ENCODE assay signal across 16 cellular contexts in the genomic region with DNA sequence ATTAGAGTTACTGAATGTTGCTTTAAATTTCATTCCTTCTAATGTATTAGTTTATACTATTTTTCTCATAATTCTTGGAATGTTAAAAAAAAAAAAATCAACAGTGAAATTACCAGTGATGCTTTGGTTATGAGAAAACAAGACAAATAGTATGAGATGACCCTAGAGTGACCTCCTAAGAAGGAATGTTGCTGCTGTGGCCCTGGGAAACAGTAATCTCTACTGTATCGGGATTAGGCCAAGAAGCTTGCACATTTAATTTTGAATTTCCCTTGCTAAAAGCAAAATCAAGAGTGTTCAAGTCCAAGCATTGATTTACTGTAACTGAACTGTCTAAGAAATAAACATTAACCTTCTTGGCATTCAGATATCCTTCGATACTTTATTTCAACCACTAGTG. TPM values are rescaled to one million over a fixed set of nuclear protein-coding genes. Genes with fewer than 3 reads are reported as not detected.
DNase-seq lines count a peak whose midpoint lies in the region; ATAC-seq, FAIRE-seq and TF ChIP-seq lines count a peak whose summit lies in the region.
"Had no signal": no experiment of that assay in that cellular context is flagged by ENCODE, and none has a peak within 500 bp of the region (broad histone marks: within the 10 kb centered on the region; RNA-seq: fewer than 3 reads in every experiment).

No MANE protein-coding gene starts in this region.

- TF ChIP-seq RAD21 in SK-N-SH (IDR thresholded peaks at IDR 0.05; ENCODE audit: low read length) (no peak), IMR-90 (IDR thresholded peaks at IDR 0.05; ENCODE audit: low read length) (no peak)

- H3K4me3 ChIP-seq in SK-N-SH (ENCODE audit: low read depth in 2 of 2, low read length in 1 of 2) (no peak overlapping the region), IMR-90 (ENCODE audit: insufficient read depth, low read depth, low read length) (no peak overlapping the region), endothelial cell of umbilical vein (replicated peaks in 1 of 3; ENCODE audit: insufficient read depth in 1 of 3, low read depth in 1 of 3, low read length in 3 of 3) (no peak overlapping the region), retinal pigment epithelial cell (ENCODE audit: low read length) (no peak overlapping the region)
- no peak overlapping the region for H3K4me3 ChIP-seq in naive thymus-derived CD4-positive, alpha-beta T cell (ENCODE audit: low read length)
- H3K4me3 ChIP-seq: BLaER1 treated with 17β-estradiol and CSF1 and Interleukin-3, amounts not matched to agents 10 nM and 100 nM; GM23248 had no signal

- H3K27ac ChIP-seq in SK-N-SH (ENCODE audit: low read depth in 2 of 2, low read length in 1 of 2) (peak overlapping the region in 1 of 2 experiments; percentile 86; a peak in 2 of 4 replicates), IMR-90 (ENCODE audit: insufficient read depth, low read length) (no peak overlapping the region), endothelial cell of umbilical vein (ENCODE audit: insufficient read depth, low read depth, low read length) (peak overlapping the region; percentile 36)
- H3K27ac ChIP-seq in naive thymus-derived CD4-positive, alpha-beta T cell (ENCODE audit: low read depth, low read length): no peak overlapping the region
- H3K27ac ChIP-seq: 22Rv1; BLaER1 treated with 17β-estradiol and CSF1 and Interleukin-3, amounts not matched to agents 10 nM and 100 nM; GM23248 had no signal

- TF ChIP-seq POLR2A in IMR-90 (IDR thresholded peaks at IDR 0.05; ENCODE audit: low read depth, low read length): no peak
- no peak for TF ChIP-seq POLR2A in endothelial cell of umbilical vein (IDR thresholded peaks at IDR 0.05; ENCODE audit: low read depth, low read length)

- H3K36me3 Mint-ChIP-seq in naive thymus-derived CD4-positive, alpha-beta T cell: peaks cover 18 to 77% (median 50%) of the 10 kb centered on the region in 5 donors

- H3K9ac ChIP-seq in SK-N-SH: no peak overlapping the region
- no peak overlapping the region for H3K9ac ChIP-seq in IMR-90 (ENCODE audit: low read depth, low read length)
- H3K9ac ChIP-seq in endothelial cell of umbilical vein (replicated peaks; ENCODE audit: extremely low read depth, insufficient read depth, low read length): no peak overlapping the region
- H3K9ac ChIP-seq: BLaER1 treated with 17β-estradiol and CSF1 and Interleukin-3, amounts not matched to agents 10 nM and 100 nM; GM23248 had no signal

- H4K8ac ChIP-seq in IMR-90 (ENCODE audit: low read depth in 2 of 2, low read length in 2 of 2): peak overlapping the region in 1 of 2 experiments; percentile 52; a peak in 1 of 4 replicates

- H4K91ac ChIP-seq in IMR-90 (ENCODE audit: insufficient read depth, low read depth, low read length): peak overlapping the region; percentile 47; the same call in 1 of the 2 replicates

- no peak overlapping the region for H2BK120ac ChIP-seq in IMR-90 (ENCODE audit: low read depth, low read length)

- CTCF ChIA-PET in SK-N-SH (lab: Yijun Ruan, JAX): no interaction called here
- CTCF ChIA-PET in IMR-90 (lab: Yijun Ruan, JAX): interaction anchor here (0.6 kb wide), 1 partner anchor 381 kb away, joined by 11 read pairs; no protein-coding TSS in a partner anchor
- CTCF ChIA-PET in endothelial cell of umbilical vein (lab: Charles Lee): interaction anchor here (0.9 to 1.6 kb wide), 3 partner anchors 18 to 179 kb away, joined by 3 to 6 read pairs (median 5); partner anchors contain the start of gene TOPBP1
- CTCF ChIA-PET in naive thymus-derived CD4-positive, alpha-beta T cell (lab: Charles Lee): no interaction called here

- 0 out of 3 replicates have a peak overlapping the region, but pooled peaks have one; percentile 50 for H2BK15ac ChIP-seq in IMR-90 (ENCODE audit: low read depth, low read length)

- H3K4me3 Mint-ChIP-seq in naive thymus-derived CD4-positive, alpha-beta T cell: no peak overlapping the region
- H3K4me3 Mint-ChIP-seq: CD4-positive, alpha-beta memory T cell had no signal

- no peak overlapping the region for H3K18ac ChIP-seq in IMR-90 (ENCODE audit: low read depth, low read length)

- FAIRE-seq in endothelial cell of umbilical vein (lab: Jason Lieb, UNC): no peak

- DNase-seq in SK-N-SH (no peak), IMR-90 (no peak), endothelial cell of umbilical vein (ENCODE audit: low read depth, low spot score) (no peak), retinal pigment epithelial cell (ENCODE audit: low read depth) (peak; percentile 63)
- no peak for DNase-seq in naive thymus-derived CD4-positive, alpha-beta T cell
- DNase-seq: ACHN; CD4-positive, alpha-beta memory T cell; DMS79; GDM1; GM23248 had no signal

- peak overlapping the region; percentile 52; the same call in 1 of the 2 replicates for H3K23ac ChIP-seq in IMR-90 (ENCODE audit: low read depth, low read length)

- H3K27me3 ChIP-seq in SK-N-SH (ENCODE audit: insufficient read depth) (no peaks in the 10 kb centered on the region), IMR-90 (ENCODE audit: control insufficient read depth, insufficient read depth, low read length) (no peaks in the 10 kb centered on the region), endothelial cell of umbilical vein (ENCODE audit: control insufficient read depth in 2 of 2, insufficient read depth in 2 of 2, low read length in 2 of 2) (no peaks in the 10 kb centered on the region)
- no peaks in the 10 kb centered on the region for H3K27me3 ChIP-seq in naive thymus-derived CD4-positive, alpha-beta T cell (ENCODE audit: control insufficient read depth in 2 of 2, insufficient read depth in 2 of 2, low read length in 2 of 2)
- H3K27me3 ChIP-seq: BLaER1 treated with 17β-estradiol and CSF1 and Interleukin-3, amounts not matched to agents 10 nM and 100 nM had no signal

- H3K9me3 Mint-ChIP-seq in naive thymus-derived CD4-positive, alpha-beta T cell: peaks cover 0 to 4% (median 0%) of the 10 kb centered on the region in 11 donors

- POLR2A ChIA-PET in SK-N-SH (lab: Yijun Ruan, JAX) (no interaction called here), IMR-90 (lab: Charles Lee; ENCODE audit: unreplicated experiment) (no interaction called here), endothelial cell of umbilical vein (lab: Charles Lee) (no interaction called here)
- POLR2A ChIA-PET in naive thymus-derived CD4-positive, alpha-beta T cell (lab: Charles Lee): interaction anchor here (0.7 kb wide), 1 partner anchor 35 kb away, joined by 3 read pairs; no protein-coding TSS in a partner anchor

- H4K5ac ChIP-seq in IMR-90 (ENCODE audit: low read depth, low read length): no peak overlapping the region

- H3K4me1 ChIP-seq in SK-N-SH (ENCODE audit: control insufficient read depth in 1 of 2, insufficient read depth in 2 of 2, low read depth in 1 of 2, low read length in 1 of 2) (peaks cover 0 to 17% of the 10 kb centered on the region in 2 experiments; a peak in 3 of 4 replicates), IMR-90 (ENCODE audit: control insufficient read depth, insufficient read depth, low read length) (peaks cover 3% of the 10 kb centered on the region; the same call in 1 of the 2 replicates), endothelial cell of umbilical vein (ENCODE audit: control insufficient read depth, extremely low read depth, insufficient read depth, low read length) (peaks cover 37% of the 10 kb centered on the region)
- H3K4me1 ChIP-seq in naive thymus-derived CD4-positive, alpha-beta T cell (ENCODE audit: control insufficient read depth in 2 of 2, insufficient read depth in 2 of 2, low read length in 2 of 2): no peaks in the 10 kb centered on the region
- H3K4me1 ChIP-seq: BLaER1 treated with 17β-estradiol and CSF1 and Interleukin-3, amounts not matched to agents 10 nM and 100 nM had no signal

- H3K9me2 ChIP-seq in SK-N-SH: no peaks in the 10 kb centered on the region

- no peak overlapping the region for H2BK5ac ChIP-seq in IMR-90 (ENCODE audit: low read depth, low read length, poor library complexity, severe bottlenecking)

- no peak overlapping the region; the same call in 1 of the 2 replicates for H2BK20ac ChIP-seq in IMR-90 (ENCODE audit: low read depth, low read length)

- ATAC-seq in SK-N-SH treated with all-trans-retinoic acid at 6 μM for 48 hours (0 out of 3 replicates have a peak, but pooled peaks have one; percentile 25), IMR-90 (ENCODE audit: low read depth) (no peak), GM21526 (IDR thresholded peaks at IDR 0.05; ENCODE audit: low FRiP score, unreplicated experiment) (no peak)
- no peak for ATAC-seq in naive thymus-derived CD4-positive, alpha-beta T cell
- no peak for ATAC-seq in activated CD4-positive, CD25-positive, alpha-beta regulatory T cell treated with anti-CD3 and anti-CD28 coated beads, Interleukin-2, amount 50 U/mL, for 24 hours
- ATAC-seq: HCT116 had no signal

- no TSS peak for BruUV-seq in IMR-90 (replicated peaks; lab: Mats Ljungman, UMichigan)
- no TSS peak for BruUV-seq in endothelial cell of umbilical vein (replicated peaks; lab: Mats Ljungman, UMichigan)

- peaks cover 11 to 29% of the 10 kb centered on the region in 2 experiments; a peak in 3 of 4 replicates for H3K79me1 ChIP-seq in IMR-90 (ENCODE audit: low read depth in 1 of 2, low read length in 2 of 2)

- intact Hi-C loops in IMR-90 (cut with micrococcal nuclease): loop anchor here (5.0 kb wide), 1 partner anchor 51 kb away; no protein-coding TSS in a partner anchor
- intact Hi-C loops in endothelial cell of umbilical vein (cut with micrococcal nuclease): loop anchor here (1.0 kb wide), 1 partner anchor 52 kb away; no protein-coding TSS in a partner anchor
- intact Hi-C loops in naive thymus-derived CD4-positive, alpha-beta T cell (cut with micrococcal nuclease): no loop called here

- H3K27ac Mint-ChIP-seq in naive thymus-derived CD4-positive, alpha-beta T cell: no peak overlapping the region

- peaks cover 68% of the 10 kb centered on the region in 2 experiments for H3K36me3 ChIP-seq in SK-N-SH (replicated peaks in 1 of 2; ENCODE audit: control insufficient read depth in 1 of 2, insufficient read depth in 2 of 2, low read length in 1 of 2)
- peaks cover 15% of the 10 kb centered on the region for H3K36me3 ChIP-seq in IMR-90 (ENCODE audit: control insufficient read depth, insufficient read depth, low read length)
- H3K36me3 ChIP-seq in endothelial cell of umbilical vein (ENCODE audit: control insufficient read depth in 2 of 2, extremely low read depth in 1 of 2, insufficient read depth in 2 of 2, low read length in 2 of 2): peaks cover 2 to 7% of the 10 kb centered on the region in 2 experiments
- peaks cover 4 to 59% (median 27%) of the 10 kb centered on the region in 3 experiments for H3K36me3 ChIP-seq in naive thymus-derived CD4-positive, alpha-beta T cell (ENCODE audit: control insufficient read depth in 2 of 3, insufficient read depth in 3 of 3, low read length in 3 of 3)

- 0 out of 2 replicates have a peak, but pooled peaks cover 3% of the 10 kb centered on the region for H4K20me1 ChIP-seq in SK-N-SH (ENCODE audit: insufficient read depth)
- no peaks in the 10 kb centered on the region; the same call in 1 of the 2 replicates for H4K20me1 ChIP-seq in IMR-90 (ENCODE audit: insufficient read depth, low read length)
- H4K20me1 ChIP-seq in endothelial cell of umbilical vein (replicated peaks; ENCODE audit: control insufficient read depth, extremely low read depth, insufficient read depth, low read length): no peaks in the 10 kb centered on the region

- H3K4me2 ChIP-seq in SK-N-SH (no peak overlapping the region), IMR-90 (ENCODE audit: low read depth, low read length) (no peak overlapping the region), endothelial cell of umbilical vein (ENCODE audit: insufficient read depth, low read length) (no peak overlapping the region)
- H3K4me2 ChIP-seq: BLaER1 treated with 17β-estradiol and CSF1 and Interleukin-3, amounts not matched to agents 10 nM and 100 nM had no signal

- H3K9me1 ChIP-seq in IMR-90 (ENCODE audit: insufficient read depth, low read length) (peaks cover 3% of the 10 kb centered on the region), endothelial cell of umbilical vein (replicated peaks; ENCODE audit: control insufficient read depth, extremely low read depth, insufficient read depth, low read length) (no peaks in the 10 kb centered on the region)

- no peak overlapping the region for H2AK9ac ChIP-seq in IMR-90 (replicated peaks; ENCODE audit: low read depth, low read length, poor library complexity)

- H3K4me1 Mint-ChIP-seq in naive thymus-derived CD4-positive, alpha-beta T cell: peaks cover 0 to 21% (median 2%) of the 10 kb centered on the region in 7 donors

- H3F3A ChIP-seq in SK-N-SH (replicated peaks; ENCODE audit: insufficient read depth): peaks cover 16% of the 10 kb centered on the region

- WGBS in SK-N-SH (ENCODE audit: low lambda C conversion rate): 85% methylated on average over 2 of the region's 2 CpGs
- 100% methylated on average over 2 of the region's 2 CpGs; no CpG with 5 or more reads in 1 of the 2 experiments for WGBS in IMR-90 (ENCODE audit: extremely low coverage in 2 of 2, insufficient read length in 1 of 2), 2 experiments

- dilution Hi-C loops in IMR-90 (cut with HindIII; ENCODE audit: low sequenced_read_pairs, unreplicated experiment): no loop called here
- dilution Hi-C loops in endothelial cell of umbilical vein (cut with MboI; ENCODE audit: extremely low pct_ligation_motif_present, low sequenced_read_pairs): no loop called here

- no peak overlapping the region for H3K56ac ChIP-seq in IMR-90 (ENCODE audit: extremely low read depth, insufficient read depth, low read length)

- no peaks in the 10 kb centered on the region for H3K27me3 Mint-ChIP-seq in naive thymus-derived CD4-positive, alpha-beta T cell
- H3K27me3 Mint-ChIP-seq: CD4-positive, alpha-beta memory T cell had no signal

- TF ChIP-seq CTCF in SK-N-SH (IDR thresholded peaks at IDR 0.05) (no peak), IMR-90 (conservative IDR thresholded peaks at IDR 0.05; ENCODE audit: low read depth, low read length) (no peak), endothelial cell of umbilical vein (IDR thresholded peaks at IDR 0.05; ENCODE audit: extremely low read depth in 1 of 2, insufficient read depth in 1 of 2, low read depth in 1 of 2, low read length in 2 of 2) (no peak), retinal pigment epithelial cell (conservative IDR thresholded peaks at IDR 0.05; ENCODE audit: low read depth, low read length) (no peak)

- no peak overlapping the region for H3K14ac ChIP-seq in IMR-90 (replicated peaks; ENCODE audit: low read depth, low read length)

- H2AFZ ChIP-seq in SK-N-SH (ENCODE audit: low read depth) (no peak overlapping the region), IMR-90 (replicated peaks; ENCODE audit: low read length, poor library complexity) (no peak overlapping the region), endothelial cell of umbilical vein (ENCODE audit: low read depth, low read length) (no peak overlapping the region)
- H2AFZ ChIP-seq: GM23248 had no signal

- in situ Hi-C loops in IMR-90 (cut with MboI; ENCODE audit: low sequenced_read_pairs): no loop called here

- peak overlapping the region; percentile 75; the same call in 1 of the 2 replicates for H2AK5ac ChIP-seq in IMR-90 (ENCODE audit: low read depth, low read length)

- H3K79me2 ChIP-seq in SK-N-SH (ENCODE audit: insufficient read depth) (peaks cover 8% of the 10 kb centered on the region; the same call in 1 of the 2 replicates), endothelial cell of umbilical vein (ENCODE audit: control insufficient read depth, insufficient read depth, low read length) (peaks cover 2% of the 10 kb centered on the region)

- no peaks in the 10 kb centered on the region for H3K9me3 ChIP-seq in SK-N-SH
- no peaks in the 10 kb centered on the region for H3K9me3 ChIP-seq in IMR-90 (ENCODE audit: control insufficient read depth, insufficient read depth, low read length)
- no peaks in the 10 kb centered on the region for H3K9me3 ChIP-seq in endothelial cell of umbilical vein (replicated peaks; ENCODE audit: control insufficient read depth, insufficient read depth, low read length)
- no peaks in the 10 kb centered on the region for H3K9me3 ChIP-seq in naive thymus-derived CD4-positive, alpha-beta T cell (ENCODE audit: control insufficient read depth in 2 of 3, low read length in 3 of 3)

- H3K4ac ChIP-seq in IMR-90 (ENCODE audit: low read depth, low read length): 0 out of 2 replicates have a peak overlapping the region, but pooled peaks have one; percentile 11

- TF ChIP-seq EP300 in SK-N-SH (IDR thresholded peaks at IDR 0.05; ENCODE audit: borderline replicate concordance in 1 of 2, low read depth in 1 of 2, low read length in 1 of 2): no peak

RNA-seq across cellular contexts. Expression of gene TOPBP1, which starts 18.1 kb away (rescaled TPM):
- polyA plus RNA-seq in SK-N-SH (2012; rRNA removed) (15.7 and 21.5 TPM in 2 replicates), IMR-90 (2012; rRNA removed) (19.2 and 19.5 TPM in 2 replicates), endothelial cell of umbilical vein (20.9 and 23.3 TPM in 2 replicates)
- polyA plus RNA-seq in SK-N-SH (2012; cell fraction: cytosol; rRNA removed): 16.8 and 18.5 TPM in 2 replicates
- polyA plus RNA-seq in SK-N-SH (2012; cell fraction: nucleus; rRNA removed): 32.8 and 52.6 TPM in 2 replicates
- total RNA-seq in IMR-90 (2012; rRNA removed) (50.0 and 50.5 TPM in 2 replicates), endothelial cell of umbilical vein (42.2 and 42.4 TPM in 2 replicates)
- 2.3 and 4.7 TPM in 2 replicates for polyA plus RNA-seq in IMR-90 (2012; cell fraction: cytosol; rRNA removed)
- 8.2 and 48.1 TPM in 2 replicates for polyA plus RNA-seq in IMR-90 (2012; cell fraction: nucleus; rRNA removed; ENCODE audit: low replicate concordance)
- 22.5 and 22.8 TPM in 2 replicates for polyA plus RNA-seq in endothelial cell of umbilical vein (2011; cell fraction: cytosol; rRNA removed)
- polyA plus RNA-seq in endothelial cell of umbilical vein (2011; cell fraction: nucleus; rRNA removed): 114 and 163 TPM in 2 replicates
- 20.4 and 31.0 TPM in 2 replicates for polyA plus RNA-seq in endothelial cell of umbilical vein (2012)
- polyA minus RNA-seq in endothelial cell of umbilical vein: 33.4 and 36.7 TPM in 2 replicates
- polyA minus RNA-seq in endothelial cell of umbilical vein (2011; cell fraction: cytosol; rRNA and poly(A)+ RNA removed): 26.3 TPM
- polyA minus RNA-seq in endothelial cell of umbilical vein (2011; cell fraction: nucleus; rRNA and poly(A)+ RNA removed): 77.6 and 123 TPM in 2 replicates
- 10 to 100 TPM; 26.3 to 73.8 (median 37.6) TPM for total RNA-seq in naive thymus-derived CD4-positive, alpha-beta T cell
- polyA plus RNA-seq in naive thymus-derived CD4-positive, alpha-beta T cell: 1 to 10 TPM; 5.2 to 9.2 TPM

Comparison
In these comparisons a context has a peak if more than half of its experiments do, and no peak if none do; other contexts are left out.
1. CTCF ChIA-PET loops: an anchor here in IMR-90 (0.6 kb wide) and endothelial cell of umbilical vein (0.9 to 1.6 kb wide); none called in SK-N-SH and naive thymus-derived CD4-positive, alpha-beta T cell.
2. intact Hi-C loops: an anchor here in IMR-90 (5.0 kb wide) and endothelial cell of umbilical vein (1.0 kb wide); none called in naive thymus-derived CD4-positive, alpha-beta T cell.